Comparison of ENCODE assay signal across 13 cellular contexts in the genomic region with DNA sequence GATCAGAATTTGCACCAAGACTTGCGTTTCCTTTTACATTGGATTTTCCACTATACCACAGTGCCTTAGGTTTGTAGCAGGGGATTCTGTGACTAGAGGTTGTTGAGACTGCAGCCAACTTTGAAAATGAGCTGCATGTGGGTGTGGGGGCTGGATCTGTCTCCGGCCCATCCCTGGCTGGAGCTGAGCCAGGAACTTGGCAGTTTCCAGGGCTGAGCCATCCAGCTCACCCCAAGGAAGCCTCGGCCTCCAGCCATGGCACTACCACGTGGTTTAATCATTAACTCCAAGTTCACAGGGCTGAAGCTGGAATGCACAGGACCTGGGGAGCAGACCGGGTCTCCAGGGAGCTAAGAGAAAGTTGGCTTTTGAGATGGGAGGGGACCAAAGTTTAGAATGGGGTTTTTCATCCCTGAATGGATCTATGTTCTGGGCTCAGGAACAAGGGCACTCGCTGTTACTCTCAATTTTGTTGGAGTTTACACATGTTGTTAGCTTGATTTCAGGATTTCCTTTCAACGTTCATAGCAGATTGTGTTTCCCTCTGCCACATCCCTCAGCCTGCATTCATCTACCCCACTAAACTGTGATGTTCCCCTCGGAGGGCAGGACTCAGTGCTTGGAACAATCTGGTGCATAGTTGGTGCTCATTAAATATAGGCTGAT. TPM values are rescaled to one million over a fixed set of nuclear protein-coding genes. Genes with fewer than 3 reads are reported as not detected.
DNase-seq lines count a peak whose midpoint lies in the region; FAIRE-seq and TF ChIP-seq lines count a peak whose summit lies in the region.
"Had no signal": no experiment of that assay in that cellular context is flagged by ENCODE, and none has a peak within 500 bp of the region (broad histone marks: within the 10 kb centered on the region; RNA-seq: fewer than 3 reads in every experiment).

No MANE protein-coding gene starts in this region.

- CTCF ChIA-PET in H1 (lab: Charles Lee; ENCODE audit: partially characterized antibody): interaction anchor here (1.2 to 1.4 kb wide), 3 partner anchors 17 to 84 kb away, joined by 4 to 6 read pairs (median 5); no protein-coding TSS in a partner anchor
- CTCF ChIA-PET in activated CD4-positive, alpha-beta memory T cell treated with anti-CD3 and anti-CD28 coated beads for 36 hours (lab: Charles Lee): interaction anchor here (1.0 kb wide), 1 partner anchor 17 kb away, joined by 3 read pairs; no protein-coding TSS in a partner anchor

- H3K14ac ChIP-seq in H1 (ENCODE audit: insufficient read length): no peak overlapping the region
- H3K14ac ChIP-seq in mesenchymal stem cell (ENCODE audit: low read length in 2 of 2): no peak overlapping the region

- peaks cover 26% of the 10 kb centered on the region for H3K27me3 Mint-ChIP-seq in activated CD4-positive, alpha-beta memory T cell treated with anti-CD3 and anti-CD28 coated beads for 36 hours

- H4K5ac ChIP-seq in H1 (ENCODE audit: insufficient read length, low read depth, low read length): no peak overlapping the region

- H3K4me1 ChIP-seq in H1 (replicated peaks in 1 of 4; ENCODE audit: control insufficient read depth in 3 of 4, insufficient read depth in 4 of 4, low read length in 3 of 4) (no peaks in the 10 kb centered on the region), mesenchymal stem cell (ENCODE audit: control insufficient read depth, insufficient read depth, low read depth, low read length) (peaks cover 16% of the 10 kb centered on the region)

- no peak overlapping the region for H2BK120ac ChIP-seq in H1 (replicated peaks; ENCODE audit: low read depth, low read length)
- no peak overlapping the region for H2BK120ac ChIP-seq in mesenchymal stem cell (ENCODE audit: low read depth, low read length)

- H3K9me3 ChIP-seq in H1 (ENCODE audit: insufficient read depth in 2 of 2, low read depth in 1 of 2, low read length in 1 of 2) (no peaks in the 10 kb centered on the region), mesenchymal stem cell (ENCODE audit: control insufficient read depth, low read length) (peaks cover 5% of the 10 kb centered on the region)
- H3K9me3 ChIP-seq: BLaER1 treated with 17β-estradiol and CSF1 and Interleukin-3, amounts not matched to agents 10 nM and 100 nM had no signal

- H3K36me3 ChIP-seq in H1 (ENCODE audit: control insufficient read depth in 2 of 4, insufficient read depth in 4 of 4, low read length in 3 of 4) (no peaks in the 10 kb centered on the region), mesenchymal stem cell (ENCODE audit: control insufficient read depth in 1 of 2, insufficient read depth in 2 of 2, low read depth in 1 of 2, low read length in 2 of 2) (no peaks in the 10 kb centered on the region)
- H3K36me3 ChIP-seq: BLaER1 treated with 17β-estradiol and CSF1 and Interleukin-3, amounts not matched to agents 10 nM and 100 nM had no signal

- H2AFZ ChIP-seq in H1 (ENCODE audit: low read length): no peak overlapping the region
- H2AFZ ChIP-seq in mesenchymal stem cell (ENCODE audit: low read depth, low read length): no peak overlapping the region

- TF ChIP-seq EP300 in H1 (IDR thresholded peaks at IDR 0.05; ENCODE audit: borderline replicate concordance in 1 of 2, low read depth in 2 of 2, low read length in 2 of 2): no peak

- H3K79me1 ChIP-seq in H1 (ENCODE audit: low read depth, low read length) (no peaks in the 10 kb centered on the region), mesenchymal stem cell (replicated peaks; ENCODE audit: low read length, poor library complexity, severe bottlenecking) (peaks cover 3% of the 10 kb centered on the region)

- H4K91ac ChIP-seq in H1 (replicated peaks; ENCODE audit: insufficient read length, low read length) (no peak overlapping the region), mesenchymal stem cell (ENCODE audit: low read length) (no peak overlapping the region)

- TF ChIP-seq CTCF in AG09319 (IDR thresholded peaks at IDR 0.05; ENCODE audit: low read depth, low read length) (no peak), H1 (IDR thresholded peaks at IDR 0.05; ENCODE audit: control extremely low read depth in 1 of 3, insufficient read depth in 1 of 3, low read depth in 1 of 3, low read length in 3 of 3) (no peak)

- no peaks in the 10 kb centered on the region for H4K20me1 ChIP-seq in H1 (replicated peaks in 1 of 2; ENCODE audit: control insufficient read depth in 1 of 2, insufficient read depth in 2 of 2, low read length in 2 of 2)
- H4K20me1 ChIP-seq: BLaER1 treated with 17β-estradiol and CSF1 and Interleukin-3, amounts not matched to agents 10 nM and 100 nM had no signal

- no peaks in the 10 kb centered on the region for H3K4me1 Mint-ChIP-seq in activated CD4-positive, alpha-beta memory T cell treated with anti-CD3 and anti-CD28 coated beads for 36 hours (ENCODE audit: low read depth)

- FAIRE-seq in H1 (lab: Jason Lieb, UNC): no peak

- TF ChIP-seq POLR2A in H1 (IDR thresholded peaks at IDR 0.05; ENCODE audit: control extremely low read depth in 1 of 2, low read depth in 2 of 2, low read length in 2 of 2): no peak

- no peak overlapping the region for H3K27ac Mint-ChIP-seq in activated CD4-positive, alpha-beta memory T cell treated with anti-CD3 and anti-CD28 coated beads for 36 hours
- H3K27ac Mint-ChIP-seq: activated naive CD8-positive, alpha-beta T cell treated with anti-CD3 and anti-CD28 coated beads for 36 hours; naive thymus-derived CD8-positive, alpha-beta T cell; T-helper 17 cell had no signal

- H3K36me3 Mint-ChIP-seq in activated CD4-positive, alpha-beta memory T cell treated with anti-CD3 and anti-CD28 coated beads for 36 hours: no peaks in the 10 kb centered on the region
- H3K36me3 Mint-ChIP-seq: activated naive CD8-positive, alpha-beta T cell treated with anti-CD3 and anti-CD28 coated beads for 36 hours; naive thymus-derived CD8-positive, alpha-beta T cell had no signal

- H2BK15ac ChIP-seq in H1 (ENCODE audit: low read length) (no peak overlapping the region), mesenchymal stem cell (ENCODE audit: low read depth, poor library complexity, severe bottlenecking) (no peak overlapping the region)

- H2BK20ac ChIP-seq in H1 (ENCODE audit: low read length): no peak overlapping the region

- peak overlapping the region; percentile 11; the same call in 1 of the 2 replicates for H4K8ac ChIP-seq in H1 (ENCODE audit: extremely low read depth, insufficient read depth, low read length)
- no peak overlapping the region for H4K8ac ChIP-seq in mesenchymal stem cell (ENCODE audit: low read length)

- H3K18ac ChIP-seq in H1 (ENCODE audit: extremely low read depth, low read length): no peak overlapping the region
- H3K18ac ChIP-seq in mesenchymal stem cell (ENCODE audit: low read depth in 1 of 2, low read length in 2 of 2): no peak overlapping the region

- H3K9ac ChIP-seq in H1 (replicated peaks in 1 of 4; ENCODE audit: extremely low read depth in 1 of 4, low read depth in 3 of 4, low read length in 3 of 4): no peak overlapping the region
- no peak overlapping the region for H3K9ac ChIP-seq in mesenchymal stem cell (ENCODE audit: low read length)
- H3K9ac ChIP-seq: BLaER1 treated with 17β-estradiol and CSF1 and Interleukin-3, amounts not matched to agents 10 nM and 100 nM had no signal

- POLR2A ChIA-PET in H1 (lab: Charles Lee; ENCODE audit: partially characterized antibody): no interaction called here
- POLR2A ChIA-PET in activated CD4-positive, alpha-beta memory T cell treated with anti-CD3 and anti-CD28 coated beads for 36 hours (lab: Charles Lee): no interaction called here

- H3K4me2 ChIP-seq in H1 (ENCODE audit: insufficient read depth in 1 of 2, low read depth in 2 of 2, low read length in 2 of 2) (no peak overlapping the region), mesenchymal stem cell (ENCODE audit: low read length, poor library complexity, severe bottlenecking) (no peak overlapping the region)
- H3K4me2 ChIP-seq: BLaER1 treated with 17β-estradiol and CSF1 and Interleukin-3, amounts not matched to agents 10 nM and 100 nM had no signal

- 85% methylated on average over 8 of the region's 8 CpGs; no CpG with 5 or more reads in 1 of the 2 experiments for WGBS in H1 (ENCODE audit: extremely low coverage in 1 of 2, insufficient coverage in 1 of 2, insufficient read length in 1 of 2, insufficient replicate concordance in 2 of 2, low coverage in 1 of 2, low lambda C conversion rate in 2 of 2, missing lambda C conversion rate in 1 of 2), 2 experiments
- WGBS in mesenchymal stem cell: 85% methylated on average over 5 of the region's 8 CpGs

- no peak for TF ChIP-seq RAD21 in H1 (IDR thresholded peaks at IDR 0.05 in 1 of 2, conservative IDR thresholded peaks at IDR 0.05 in 1 of 2; ENCODE audit: low read depth in 2 of 2, low read length in 2 of 2)

- H3K23ac ChIP-seq in H1 (ENCODE audit: insufficient read length) (no peak overlapping the region), mesenchymal stem cell (ENCODE audit: low read length in 2 of 2) (no peak overlapping the region)

- no peak overlapping the region for H2BK5ac ChIP-seq in H1 (ENCODE audit: low read depth, low read length)
- peak overlapping the region; percentile 89 for H2BK5ac ChIP-seq in mesenchymal stem cell (ENCODE audit: low read depth, low read length, poor library complexity, severe bottlenecking)

- H3K9me3 Mint-ChIP-seq in activated CD4-positive, alpha-beta memory T cell treated with anti-CD3 and anti-CD28 coated beads for 36 hours: no peaks in the 10 kb centered on the region

- H2AK5ac ChIP-seq in H1 (ENCODE audit: low read depth, low read length): no peak overlapping the region
- peak overlapping the region; percentile 100 for H2AK5ac ChIP-seq in mesenchymal stem cell (ENCODE audit: low read length, severe bottlenecking)

- H3K27me3 ChIP-seq in H1 (replicated peaks in 1 of 4; ENCODE audit: control insufficient read depth in 3 of 4, extremely low read depth in 1 of 4, insufficient read depth in 3 of 4, low read length in 3 of 4) (no peaks in the 10 kb centered on the region), mesenchymal stem cell (ENCODE audit: control insufficient read depth in 1 of 2, insufficient read depth in 1 of 2, low read length in 2 of 2) (peaks cover 0 to 45% of the 10 kb centered on the region in 2 experiments)

- H2BK12ac ChIP-seq in H1 (ENCODE audit: low read depth, low read length) (no peak overlapping the region), mesenchymal stem cell (ENCODE audit: low read length in 2 of 2) (no peak overlapping the region)

- H3K4me3 ChIP-seq in H1 (ENCODE audit: extremely low read depth in 1 of 4, insufficient read depth in 2 of 4, low read depth in 3 of 4, low read length in 4 of 4): no peak overlapping the region
- H3K4me3 ChIP-seq in mesenchymal stem cell (ENCODE audit: insufficient read depth in 1 of 2, low read depth in 1 of 2, low read length in 2 of 2): no peak overlapping the region
- H3K4me3 ChIP-seq: BLaER1 treated with 17β-estradiol and CSF1 and Interleukin-3, amounts not matched to agents 10 nM and 100 nM had no signal

- H3K4me3 Mint-ChIP-seq in activated CD4-positive, alpha-beta memory T cell treated with anti-CD3 and anti-CD28 coated beads for 36 hours: no peak overlapping the region
- H3K4me3 Mint-ChIP-seq: activated naive CD8-positive, alpha-beta T cell treated with anti-CD3 and anti-CD28 coated beads for 36 hours; naive thymus-derived CD8-positive, alpha-beta T cell; T-helper 17 cell had no signal

- H3K56ac ChIP-seq in H1 (replicated peaks; ENCODE audit: insufficient read length, low read depth, low read length): no peak overlapping the region

- H3K27ac ChIP-seq in H1 (ENCODE audit: low read depth, low read length) (no peak overlapping the region), mesenchymal stem cell (ENCODE audit: low read length, poor library complexity, severe bottlenecking) (peak overlapping the region; percentile 98)
- H3K27ac ChIP-seq: BLaER1 treated with 17β-estradiol and CSF1 and Interleukin-3, amounts not matched to agents 10 nM and 100 nM had no signal

- intact Hi-C loops in activated CD4-positive, alpha-beta memory T cell treated with anti-CD3 and anti-CD28 coated beads for 36 hours (cut with micrococcal nuclease): no loop called here

- H3K79me2 ChIP-seq in H1 (ENCODE audit: control insufficient read depth in 1 of 2, insufficient read depth in 2 of 2, low read length in 2 of 2): no peaks in the 10 kb centered on the region

- H3K4ac ChIP-seq in H1 (replicated peaks; ENCODE audit: insufficient read length, low read depth, low read length) (no peak overlapping the region), mesenchymal stem cell (ENCODE audit: low read depth in 1 of 2, low read length in 2 of 2) (no peak overlapping the region)

- H3K23me2 ChIP-seq in H1 (ENCODE audit: low read depth, low read length): no peaks in the 10 kb centered on the region

- DNase-seq in AG09319 (ENCODE audit: extremely low read depth, low read depth) (peak; percentile 8), HT1080 (ENCODE audit: low read depth) (peak; percentile 31), H1 (ENCODE audit: low read depth in 1 of 2, low spot score in 2 of 2) (no peak), mesenchymal stem cell (no peak), AG08396 (ENCODE audit: low spot score) (no peak), mesenteric fat pad (ENCODE audit: low spot score) (no peak), NCI-H1930 (lab: John Stamatoyannopoulos, UW) (no peak)
- DNase-seq in activated CD4-positive, alpha-beta memory T cell treated with anti-CD3 and anti-CD28 coated beads for 36 hours: no peak
- DNase-seq: activated naive CD8-positive, alpha-beta T cell treated with anti-CD3 and anti-CD28 coated beads for 36 hours; effector memory CD4-positive, alpha-beta T cell; naive thymus-derived CD8-positive, alpha-beta T cell; T-helper 17 cell had no signal

RNA-seq across cellular contexts. Expression of gene HNF1B, which starts 42.3 kb away (rescaled TPM):
- not detected in 2 replicates for total RNA-seq in HT1080 (2014; rRNA removed; shearing (Covaris generic))
- polyA plus RNA-seq in HT1080 (2015; cell fraction: cytosol; rRNA removed): 0.02 and 0.05 TPM in 2 replicates
- polyA plus RNA-seq in HT1080 (2015; cell fraction: nucleus; rRNA removed): 0.14 TPM in 1 of 2 replicates, not detected in the other
- 0.13 TPM in 1 of 2 replicates, not detected in the other for total RNA-seq in H1 (2021; fragmentation: NEBNext Ultra II Directional; extraction: Animal tissue kit (Norgen Biotek cat#: 25700))
- 0.28 and 0.30 TPM in 2 replicates for polyA plus RNA-seq in H1 (2011; rRNA removed)
- polyA plus RNA-seq in H1 (2011; cell fraction: cytosol; rRNA removed): 0.17 TPM
- 0.40 TPM for polyA plus RNA-seq in H1 (2011; cell fraction: nucleus; rRNA removed)
- polyA plus RNA-seq in H1 (2012, experiment 1 of 2): 0.17 to 0.58 TPM (median 0.27 TPM) in 4 replicates
- polyA plus RNA-seq in H1 (2012, experiment 2 of 2): 0.17 TPM
- polyA plus RNA-seq in H1 (2013, experiment 1 of 2): 0.12 TPM
- polyA plus RNA-seq in H1 (2013, experiment 2 of 2): 0.11 TPM
- 0.20 and 0.22 TPM in 2 replicates for polyA minus RNA-seq in H1 (2011; rRNA and poly(A)+ RNA removed)
- polyA minus RNA-seq in H1 (2011; cell fraction: cytosol; rRNA and poly(A)+ RNA removed): not detected
- not detected for polyA minus RNA-seq in H1 (2011; cell fraction: nucleus; rRNA and poly(A)+ RNA removed)
- polyA plus RNA-seq in mesenchymal stem cell (2013, experiment 1 of 2): 0.03 TPM
- polyA plus RNA-seq in mesenchymal stem cell (2013, experiment 2 of 2): 0.03 TPM
- not detected for total RNA-seq in activated CD4-positive, alpha-beta memory T cell treated with anti-CD3 and anti-CD28 coated beads for 36 hours
- not detected for total RNA-seq in mesenteric fat pad
- total RNA-seq: naive thymus-derived CD8-positive, alpha-beta T cell; T-helper 17 cell had no signal
- polyA plus RNA-seq: naive thymus-derived CD8-positive, alpha-beta T cell had no signal

Comparison
In these comparisons a context has a peak if more than half of its experiments do, and no peak if none do; other contexts are left out.
1. DNase-seq: peak in AG09319 (single experiment) and HT1080 (single experiment); none in H1 (0 of 2), mesenchymal stem cell (single experiment), AG08396 (single experiment), activated CD4-positive, alpha-beta memory T cell treated with anti-CD3 and anti-CD28 coated beads for 36 hours (single experiment), mesenteric fat pad (single experiment) and NCI-H1930 (0 of 2).